Comparison of ENCODE assay signal across 1 cellular context in genomic region chr5:80654391-80655230, GRCh38.
TF ChIP-seq lines count a peak whose summit lies in the region.

TSS of gene DHFR (minus strand) at chr5:80654983. CDS start at chr5:80654489, 494 bp downstream.
TSS of gene MSH3 (plus strand) at chr5:80654652. CDS start at chr5:80654728, 76 bp downstream.

TF ChIP-seq in HEK293, 187 proteins besides CTCF, POLR2A, EP300 and RAD21 (continued from another document and continues in another):
- TF ChIP-seq, protein P1, sequence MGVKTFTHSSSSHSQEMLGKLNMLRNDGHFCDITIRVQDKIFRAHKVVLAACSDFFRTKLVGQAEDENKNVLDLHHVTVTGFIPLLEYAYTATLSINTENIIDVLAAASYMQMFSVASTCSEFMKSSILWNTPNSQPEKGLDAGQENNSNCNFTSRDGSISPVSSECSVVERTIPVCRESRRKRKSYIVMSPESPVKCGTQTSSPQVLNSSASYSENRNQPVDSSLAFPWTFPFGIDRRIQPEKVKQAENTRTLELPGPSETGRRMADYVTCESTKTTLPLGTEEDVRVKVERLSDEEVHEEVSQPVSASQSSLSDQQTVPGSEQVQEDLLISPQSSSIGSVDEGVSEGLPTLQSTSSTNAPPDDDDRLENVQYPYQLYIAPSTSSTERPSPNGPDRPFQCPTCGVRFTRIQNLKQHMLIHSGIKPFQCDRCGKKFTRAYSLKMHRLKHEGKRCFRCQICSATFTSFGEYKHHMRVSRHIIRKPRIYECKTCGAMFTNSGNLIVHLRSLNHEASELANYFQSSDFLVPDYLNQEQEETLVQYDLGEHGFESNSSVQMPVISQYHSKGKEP (tag by site-specific recombination; IDR thresholded peaks at IDR 0.05): peak; percentile 99
- TF ChIP-seq TSHZ1 (tag by site-specific recombination; IDR thresholded peaks at IDR 0.05; ENCODE audit: borderline replicate concordance) (no peak), KLF10 (tag by site-specific recombination; IDR thresholded peaks at IDR 0.05) (peak; percentile 72), EGR2 (tag by site-specific recombination; IDR thresholded peaks at IDR 0.05; ENCODE audit: low read depth) (peak; percentile 63; the same call in 1 of the 2 replicates), SP7 (tag by site-specific recombination; IDR thresholded peaks at IDR 0.05) (peak; percentile 45; the same call in 1 of the 2 replicates), OSR2 (tag by site-specific recombination; IDR thresholded peaks at IDR 0.05) (0 out of 2 replicates have a peak, but pooled peaks have one; percentile 18), ZNF19 (tag by site-specific recombination; IDR thresholded peaks at IDR 0.05; ENCODE audit: low read depth) (no peak), ZNF660 (tag by site-specific recombination; IDR thresholded peaks at IDR 0.05) (peak; percentile 91), SALL2 (tag by site-specific recombination; IDR thresholded peaks at IDR 0.05; ENCODE audit: borderline replicate concordance) (no peak), REPIN1 (tag by site-specific recombination; IDR thresholded peaks at IDR 0.05; ENCODE audit: low read depth) (no peak; the same call in 1 of the 2 replicates), ZNF280C (tag by site-specific recombination; IDR thresholded peaks at IDR 0.05) (no peak), IKZF3 (tag by site-specific recombination; IDR thresholded peaks at IDR 0.05) (0 out of 2 replicates have a peak, but pooled peaks have one; percentile 41), ZBTB1 (tag by site-specific recombination; IDR thresholded peaks at IDR 0.05) (no peak), ZNF555 (tag by site-specific recombination; conservative IDR thresholded peaks at IDR 0.05) (no peak), GLI2 (tag by site-specific recombination; IDR thresholded peaks at IDR 0.05; ENCODE audit: borderline replicate concordance, low read depth) (no peak), ZNF202 (tag by site-specific recombination; IDR thresholded peaks at IDR 0.05; ENCODE audit: borderline replicate concordance) (no peak; the same call in 1 of the 2 replicates), ZNF610 (tag by site-specific recombination; IDR thresholded peaks at IDR 0.05; ENCODE audit: borderline replicate concordance) (no peak; the same call in 1 of the 2 replicates), ZNF530 (tag by site-specific recombination; IDR thresholded peaks at IDR 0.05; ENCODE audit: low read depth) (no peak), MYNN (tag by site-specific recombination; IDR thresholded peaks at IDR 0.05; ENCODE audit: borderline replicate concordance) (no peak), ZBTB10 (tag by site-specific recombination; IDR thresholded peaks at IDR 0.05) (no peak), ZNF776 (tag by site-specific recombination; IDR thresholded peaks at IDR 0.05; ENCODE audit: borderline replicate concordance) (no peak), ZNF785 (tag by site-specific recombination; IDR thresholded peaks at IDR 0.05) (no peak), ZNF791 (tag by site-specific recombination; IDR thresholded peaks at IDR 0.05) (no peak), ZNF341 (tag by site-specific recombination; IDR thresholded peaks at IDR 0.05; ENCODE audit: low read depth) (peak; percentile 55; the same call in 1 of the 2 replicates), GLIS2 (tag by site-specific recombination; IDR thresholded peaks at IDR 0.05) (0 out of 2 replicates have a peak, but pooled peaks have one; percentile 8), ZNF2 (tag by site-specific recombination; IDR thresholded peaks at IDR 0.05) (no peak), ZNF175 (tag by site-specific recombination; IDR thresholded peaks at IDR 0.05) (no peak), PRDM10 (tag by site-specific recombination; IDR thresholded peaks at IDR 0.05) (peak; percentile 57), ZEB2 (tag by site-specific recombination; IDR thresholded peaks at IDR 0.05) (0 out of 2 replicates have a peak, but pooled peaks have one; percentile 45), ZNF394 (tag by site-specific recombination; IDR thresholded peaks at IDR 0.05; ENCODE audit: borderline replicate concordance) (no peak), ZNF18 (tag by site-specific recombination; IDR thresholded peaks at IDR 0.05) (no peak), ZBTB7A (tag by site-specific recombination; IDR thresholded peaks at IDR 0.05; ENCODE audit: low read depth) (no peak; the same call in 1 of the 2 replicates), ZBTB48 (tag by site-specific recombination; IDR thresholded peaks at IDR 0.05) (no peak), MEIS1 (CRISPR knock-in tag; IDR thresholded peaks at IDR 0.05; ENCODE audit: borderline replicate concordance) (no peak), ZNF146 (tag by site-specific recombination; IDR thresholded peaks at IDR 0.05) (no peak)
- TF ChIP-seq, protein P2, sequence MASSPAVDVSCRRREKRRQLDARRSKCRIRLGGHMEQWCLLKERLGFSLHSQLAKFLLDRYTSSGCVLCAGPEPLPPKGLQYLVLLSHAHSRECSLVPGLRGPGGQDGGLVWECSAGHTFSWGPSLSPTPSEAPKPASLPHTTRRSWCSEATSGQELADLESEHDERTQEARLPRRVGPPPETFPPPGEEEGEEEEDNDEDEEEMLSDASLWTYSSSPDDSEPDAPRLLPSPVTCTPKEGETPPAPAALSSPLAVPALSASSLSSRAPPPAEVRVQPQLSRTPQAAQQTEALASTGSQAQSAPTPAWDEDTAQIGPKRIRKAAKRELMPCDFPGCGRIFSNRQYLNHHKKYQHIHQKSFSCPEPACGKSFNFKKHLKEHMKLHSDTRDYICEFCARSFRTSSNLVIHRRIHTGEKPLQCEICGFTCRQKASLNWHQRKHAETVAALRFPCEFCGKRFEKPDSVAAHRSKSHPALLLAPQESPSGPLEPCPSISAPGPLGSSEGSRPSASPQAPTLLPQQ (tag by site-specific recombination; IDR thresholded peaks at IDR 0.05): peak; percentile 84
- TF ChIP-seq, protein P3, sequence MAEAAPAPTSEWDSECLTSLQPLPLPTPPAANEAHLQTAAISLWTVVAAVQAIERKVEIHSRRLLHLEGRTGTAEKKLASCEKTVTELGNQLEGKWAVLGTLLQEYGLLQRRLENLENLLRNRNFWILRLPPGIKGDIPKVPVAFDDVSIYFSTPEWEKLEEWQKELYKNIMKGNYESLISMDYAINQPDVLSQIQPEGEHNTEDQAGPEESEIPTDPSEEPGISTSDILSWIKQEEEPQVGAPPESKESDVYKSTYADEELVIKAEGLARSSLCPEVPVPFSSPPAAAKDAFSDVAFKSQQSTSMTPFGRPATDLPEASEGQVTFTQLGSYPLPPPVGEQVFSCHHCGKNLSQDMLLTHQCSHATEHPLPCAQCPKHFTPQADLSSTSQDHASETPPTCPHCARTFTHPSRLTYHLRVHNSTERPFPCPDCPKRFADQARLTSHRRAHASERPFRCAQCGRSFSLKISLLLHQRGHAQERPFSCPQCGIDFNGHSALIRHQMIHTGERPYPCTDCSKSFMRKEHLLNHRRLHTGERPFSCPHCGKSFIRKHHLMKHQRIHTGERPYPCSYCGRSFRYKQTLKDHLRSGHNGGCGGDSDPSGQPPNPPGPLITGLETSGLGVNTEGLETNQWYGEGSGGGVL (tag by site-specific recombination; IDR thresholded peaks at IDR 0.05): 0 out of 2 replicates have a peak, but pooled peaks have one; percentile 36
- TF ChIP-seq, protein P4, sequence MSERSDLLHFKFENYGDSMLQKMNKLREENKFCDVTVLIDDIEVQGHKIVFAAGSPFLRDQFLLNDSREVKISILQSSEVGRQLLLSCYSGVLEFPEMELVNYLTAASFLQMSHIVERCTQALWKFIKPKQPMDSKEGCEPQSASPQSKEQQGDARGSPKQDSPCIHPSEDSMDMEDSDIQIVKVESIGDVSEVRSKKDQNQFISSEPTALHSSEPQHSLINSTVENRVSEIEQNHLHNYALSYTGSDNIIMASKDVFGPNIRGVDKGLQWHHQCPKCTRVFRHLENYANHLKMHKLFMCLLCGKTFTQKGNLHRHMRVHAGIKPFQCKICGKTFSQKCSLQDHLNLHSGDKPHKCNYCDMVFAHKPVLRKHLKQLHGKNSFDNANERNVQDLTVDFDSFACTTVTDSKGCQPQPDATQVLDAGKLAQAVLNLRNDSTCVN (tag by site-specific recombination; optimal IDR thresholded peaks at IDR 0.05): peak; percentile 78
